ENCODE assay signal across 1 cellular context in the genomic region with DNA sequence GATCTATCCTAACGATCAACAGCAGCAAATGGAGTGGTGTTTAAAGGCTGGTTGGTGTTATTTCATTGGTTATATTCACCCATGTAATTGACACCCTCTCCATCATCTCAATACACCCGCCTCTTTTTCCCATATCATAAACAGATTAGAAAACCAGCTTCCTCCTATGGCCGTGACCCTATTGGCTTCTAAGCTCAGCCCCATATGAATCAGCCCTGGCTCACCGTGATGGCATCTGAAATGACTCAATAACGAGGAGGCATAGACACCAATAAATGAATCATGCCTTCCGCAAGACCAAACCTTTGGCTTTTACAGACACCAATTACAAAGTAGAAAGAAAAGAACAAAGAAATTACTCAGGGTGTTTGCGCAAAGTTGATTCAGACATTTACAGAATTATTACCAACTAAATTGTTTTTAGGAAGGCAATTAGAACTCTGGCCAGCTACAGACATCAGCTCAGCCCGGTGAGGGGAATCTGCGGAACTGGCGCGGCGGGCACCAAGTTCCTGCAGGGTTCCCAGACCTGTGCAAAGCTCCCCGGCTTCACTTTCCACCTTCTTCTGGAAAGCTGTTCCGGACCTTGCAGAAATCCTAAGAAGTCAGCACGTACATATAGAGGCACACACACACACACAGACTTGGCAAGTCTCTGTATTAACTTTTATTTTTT.
TF ChIP-seq lines count a peak whose summit lies in the region.

No MANE protein-coding gene starts in this region.

TF ChIP-seq in HEK293, 187 proteins besides CTCF, POLR2A, EP300 and RAD21 (continued from another document):
- TF ChIP-seq, protein P1, sequence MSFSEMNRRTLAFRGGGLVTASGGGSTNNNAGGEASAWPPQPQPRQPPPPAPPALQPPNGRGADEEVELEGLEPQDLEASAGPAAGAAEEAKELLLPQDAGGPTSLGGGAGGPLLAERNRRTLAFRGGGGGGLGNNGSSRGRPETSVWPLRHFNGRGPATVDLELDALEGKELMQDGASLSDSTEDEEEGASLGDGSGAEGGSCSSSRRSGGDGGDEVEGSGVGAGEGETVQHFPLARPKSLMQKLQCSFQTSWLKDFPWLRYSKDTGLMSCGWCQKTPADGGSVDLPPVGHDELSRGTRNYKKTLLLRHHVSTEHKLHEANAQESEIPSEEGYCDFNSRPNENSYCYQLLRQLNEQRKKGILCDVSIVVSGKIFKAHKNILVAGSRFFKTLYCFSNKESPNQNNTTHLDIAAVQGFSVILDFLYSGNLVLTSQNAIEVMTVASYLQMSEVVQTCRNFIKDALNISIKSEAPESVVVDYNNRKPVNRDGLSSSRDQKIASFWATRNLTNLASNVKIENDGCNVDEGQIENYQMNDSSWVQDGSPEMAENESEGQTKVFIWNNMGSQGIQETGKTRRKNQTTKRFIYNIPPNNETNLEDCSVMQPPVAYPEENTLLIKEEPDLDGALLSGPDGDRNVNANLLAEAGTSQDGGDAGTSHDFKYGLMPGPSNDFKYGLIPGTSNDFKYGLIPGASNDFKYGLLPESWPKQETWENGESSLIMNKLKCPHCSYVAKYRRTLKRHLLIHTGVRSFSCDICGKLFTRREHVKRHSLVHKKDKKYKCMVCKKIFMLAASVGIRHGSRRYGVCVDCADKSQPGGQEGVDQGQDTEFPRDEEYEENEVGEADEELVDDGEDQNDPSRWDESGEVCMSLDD (tag by site-specific recombination; IDR thresholded peaks at IDR 0.05), result no peak
- TF ChIP-seq ZNF580 (tag by site-specific recombination; IDR thresholded peaks at IDR 0.05) (no peak), ZNF501 (tag by site-specific recombination; IDR thresholded peaks at IDR 0.05) (no peak), BCL11A (tag by site-specific recombination; IDR thresholded peaks at IDR 0.05; ENCODE audit: low read depth) (0 out of 2 replicates have a peak, but pooled peaks have one; percentile 50), ZNF114 (tag by site-specific recombination; IDR thresholded peaks at IDR 0.05) (no peak), ZNF146 (tag by site-specific recombination; IDR thresholded peaks at IDR 0.05) (no peak), ZNF37A (tag by site-specific recombination; IDR thresholded peaks at IDR 0.05) (no peak), GLIS1 (tag by site-specific recombination; IDR thresholded peaks at IDR 0.05) (no peak), ZNF549 (tag by site-specific recombination; IDR thresholded peaks at IDR 0.05) (no peak), ZNF366 (tag by site-specific recombination; conservative IDR thresholded peaks at IDR 0.05) (peak; percentile 78), ZNF335 (tag by site-specific recombination; conservative IDR thresholded peaks at IDR 0.05) (no peak), ZSCAN30 (tag by site-specific recombination; IDR thresholded peaks at IDR 0.05) (no peak), ZNF350 (tag by site-specific recombination; IDR thresholded peaks at IDR 0.05) (no peak), ZNF10 (tag by site-specific recombination; IDR thresholded peaks at IDR 0.05) (no peak), KLF7 (tag by site-specific recombination; IDR thresholded peaks at IDR 0.05; ENCODE audit: borderline replicate concordance) (no peak), ZNF239 (tag by site-specific recombination; IDR thresholded peaks at IDR 0.05) (no peak), YY1 (tag by site-specific recombination; IDR thresholded peaks at IDR 0.05) (no peak), ZNF48 (tag by site-specific recombination; IDR thresholded peaks at IDR 0.05) (no peak), ZNF311 (tag by site-specific recombination; IDR thresholded peaks at IDR 0.05; ENCODE audit: borderline replicate concordance) (no peak), ZNF174 (tag by site-specific recombination; IDR thresholded peaks at IDR 0.05) (no peak), ZSCAN23 (tag by site-specific recombination; IDR thresholded peaks at IDR 0.05) (no peak), PRDM10 (tag by site-specific recombination; IDR thresholded peaks at IDR 0.05) (no peak), GFI1B (tag by site-specific recombination; IDR thresholded peaks at IDR 0.05) (no peak), INSM2 (tag by site-specific recombination; IDR thresholded peaks at IDR 0.05) (peak; percentile 98), TCF7L2 (IDR thresholded peaks at IDR 0.05; ENCODE audit: borderline replicate concordance, low read depth, low read length) (no peak), ZNF76 (tag by site-specific recombination; IDR thresholded peaks at IDR 0.05; ENCODE audit: borderline replicate concordance, low read depth) (no peak), ZNF133 (tag by site-specific recombination; IDR thresholded peaks at IDR 0.05) (no peak), ZNF394 (tag by site-specific recombination; IDR thresholded peaks at IDR 0.05; ENCODE audit: borderline replicate concordance) (no peak), ZNF169 (tag by site-specific recombination; IDR thresholded peaks at IDR 0.05) (no peak)
- TF ChIP-seq, protein P2, sequence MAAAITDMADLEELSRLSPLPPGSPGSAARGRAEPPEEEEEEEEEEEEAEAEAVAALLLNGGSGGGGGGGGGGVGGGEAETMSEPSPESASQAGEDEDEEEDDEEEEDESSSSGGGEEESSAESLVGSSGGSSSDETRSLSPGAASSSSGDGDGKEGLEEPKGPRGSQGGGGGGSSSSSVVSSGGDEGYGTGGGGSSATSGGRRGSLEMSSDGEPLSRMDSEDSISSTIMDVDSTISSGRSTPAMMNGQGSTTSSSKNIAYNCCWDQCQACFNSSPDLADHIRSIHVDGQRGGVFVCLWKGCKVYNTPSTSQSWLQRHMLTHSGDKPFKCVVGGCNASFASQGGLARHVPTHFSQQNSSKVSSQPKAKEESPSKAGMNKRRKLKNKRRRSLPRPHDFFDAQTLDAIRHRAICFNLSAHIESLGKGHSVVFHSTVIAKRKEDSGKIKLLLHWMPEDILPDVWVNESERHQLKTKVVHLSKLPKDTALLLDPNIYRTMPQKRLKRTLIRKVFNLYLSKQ (tag by site-specific recombination; IDR thresholded peaks at IDR 0.05; ENCODE audit: borderline replicate concordance), result no peak
- TF ChIP-seq, protein P3, sequence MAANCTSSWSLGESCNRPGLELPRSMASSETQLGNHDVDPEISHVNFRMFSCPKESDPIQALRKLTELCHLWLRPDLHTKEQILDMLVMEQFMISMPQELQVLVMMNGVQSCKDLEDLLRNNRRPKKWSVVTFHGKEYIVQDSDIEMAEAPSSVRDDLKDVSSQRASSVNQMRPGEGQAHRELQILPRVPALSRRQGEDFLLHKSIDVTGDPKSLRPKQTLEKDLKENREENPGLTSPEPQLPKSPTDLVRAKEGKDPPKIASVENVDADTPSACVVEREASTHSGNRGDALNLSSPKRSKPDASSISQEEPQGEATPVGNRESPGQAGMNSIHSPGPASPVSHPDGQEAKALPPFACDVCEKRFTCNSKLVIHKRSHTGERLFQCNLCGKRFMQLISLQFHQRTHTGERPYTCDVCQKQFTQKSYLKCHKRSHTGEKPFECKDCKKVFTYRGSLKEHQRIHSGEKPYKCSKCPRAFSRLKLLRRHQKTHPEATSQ (tag by site-specific recombination; IDR thresholded peaks at IDR 0.05), result no peak
- TF ChIP-seq, protein P4, sequence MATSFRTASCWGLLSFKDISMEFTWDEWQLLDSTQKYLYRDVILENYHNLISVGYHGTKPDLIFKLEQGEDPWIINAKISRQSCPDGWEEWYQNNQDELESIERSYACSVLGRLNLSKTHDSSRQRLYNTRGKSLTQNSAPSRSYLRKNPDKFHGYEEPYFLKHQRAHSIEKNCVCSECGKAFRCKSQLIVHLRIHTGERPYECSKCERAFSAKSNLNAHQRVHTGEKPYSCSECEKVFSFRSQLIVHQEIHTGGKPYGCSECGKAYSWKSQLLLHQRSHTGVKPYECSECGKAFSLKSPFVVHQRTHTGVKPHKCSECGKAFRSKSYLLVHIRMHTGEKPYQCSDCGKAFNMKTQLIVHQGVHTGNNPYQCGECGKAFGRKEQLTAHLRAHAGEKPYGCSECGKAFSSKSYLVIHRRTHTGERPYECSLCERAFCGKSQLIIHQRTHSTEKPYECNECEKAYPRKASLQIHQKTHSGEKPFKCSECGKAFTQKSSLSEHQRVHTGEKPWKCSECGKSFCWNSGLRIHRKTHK (tag by site-specific recombination; IDR thresholded peaks at IDR 0.05), result no peak
- TF ChIP-seq, protein P5, sequence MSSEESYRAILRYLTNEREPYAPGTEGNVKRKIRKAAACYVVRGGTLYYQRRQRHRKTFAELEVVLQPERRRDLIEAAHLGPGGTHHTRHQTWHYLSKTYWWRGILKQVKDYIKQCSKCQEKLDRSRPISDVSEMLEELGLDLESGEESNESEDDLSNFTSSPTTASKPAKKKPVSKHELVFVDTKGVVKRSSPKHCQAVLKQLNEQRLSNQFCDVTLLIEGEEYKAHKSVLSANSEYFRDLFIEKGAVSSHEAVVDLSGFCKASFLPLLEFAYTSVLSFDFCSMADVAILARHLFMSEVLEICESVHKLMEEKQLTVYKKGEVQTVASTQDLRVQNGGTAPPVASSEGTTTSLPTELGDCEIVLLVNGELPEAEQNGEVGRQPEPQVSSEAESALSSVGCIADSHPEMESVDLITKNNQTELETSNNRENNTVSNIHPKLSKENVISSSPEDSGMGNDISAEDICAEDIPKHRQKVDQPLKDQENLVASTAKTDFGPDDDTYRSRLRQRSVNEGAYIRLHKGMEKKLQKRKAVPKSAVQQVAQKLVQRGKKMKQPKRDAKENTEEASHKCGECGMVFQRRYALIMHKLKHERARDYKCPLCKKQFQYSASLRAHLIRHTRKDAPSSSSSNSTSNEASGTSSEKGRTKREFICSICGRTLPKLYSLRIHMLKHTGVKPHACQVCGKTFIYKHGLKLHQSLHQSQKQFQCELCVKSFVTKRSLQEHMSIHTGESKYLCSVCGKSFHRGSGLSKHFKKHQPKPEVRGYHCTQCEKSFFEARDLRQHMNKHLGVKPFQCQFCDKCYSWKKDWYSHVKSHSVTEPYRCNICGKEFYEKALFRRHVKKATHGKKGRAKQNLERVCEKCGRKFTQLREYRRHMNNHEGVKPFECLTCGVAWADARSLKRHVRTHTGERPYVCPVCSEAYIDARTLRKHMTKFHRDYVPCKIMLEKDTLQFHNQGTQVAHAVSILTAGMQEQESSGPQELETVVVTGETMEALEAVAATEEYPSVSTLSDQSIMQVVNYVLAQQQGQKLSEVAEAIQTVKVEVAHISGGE (tag by site-specific recombination; conservative IDR thresholded peaks at IDR 0.05; ENCODE audit: low read depth), result no peak
